In the genomic region with DNA sequence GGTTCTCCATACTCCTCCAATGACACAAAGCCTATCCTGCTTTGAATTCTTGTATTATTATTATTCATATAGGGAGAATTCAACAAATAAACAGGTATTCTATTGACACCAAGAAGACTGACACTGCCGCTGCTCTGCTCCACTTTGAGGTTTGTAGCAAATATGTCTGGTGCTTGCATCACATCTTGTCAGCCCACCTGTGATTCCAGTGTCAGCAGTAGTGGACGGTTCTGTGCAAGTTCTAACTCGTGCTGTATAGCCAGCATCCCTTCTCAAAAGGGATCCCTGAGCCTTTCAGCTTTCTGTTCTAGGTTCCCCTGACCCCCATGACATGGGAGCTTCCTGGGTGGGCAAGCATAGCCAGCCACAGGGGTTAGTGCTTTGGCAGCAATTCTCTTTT, we compare ENCODE assay signal across 25 cellular contexts.
DNase-seq lines count a peak whose midpoint lies in the region; ATAC-seq, FAIRE-seq and TF ChIP-seq lines count a peak whose summit lies in the region.
"Had no signal": no experiment of that assay in that cellular context is flagged by ENCODE, and none has a peak within 500 bp of the region (broad histone marks: within the 10 kb centered on the region; RNA-seq: fewer than 3 reads in every experiment).

No MANE protein-coding gene starts in this region.

- dilution Hi-C loops in mammary epithelial cell (cut with HindIII; ENCODE audit: low sequenced_read_pairs), result no loop called here

- H3K4me2 ChIP-seq in mammary epithelial cell (ENCODE audit: insufficient read depth, low read depth, low read length), result peak overlapping the region; percentile 46
- H3K4me2 ChIP-seq: BLaER1 had no signal

- CTCF ChIA-PET in mammary epithelial cell (lab: Charles Lee; ENCODE audit: low non-redundant PET), result no interaction called here

- H3K27ac ChIP-seq in mammary epithelial cell (ENCODE audit: insufficient read depth, low read depth, low read length) (no peak overlapping the region), foreskin keratinocyte (no peak overlapping the region)
- H3K27ac ChIP-seq: BLaER1 had no signal

- no peaks in the 10 kb centered on the region for H3K9me3 ChIP-seq in mammary epithelial cell (replicated peaks; ENCODE audit: insufficient read depth, low read length)
- H3K9me3 ChIP-seq: BE2C had no signal

- no peaks in the 10 kb centered on the region for H3K36me3 ChIP-seq in mammary epithelial cell (ENCODE audit: insufficient read depth, low read length)
- H3K36me3 ChIP-seq in bronchial epithelial cell (ENCODE audit: control insufficient read depth, insufficient read depth, low read length), result no peaks in the 10 kb centered on the region
- H3K36me3 ChIP-seq: BE2C, BLaER1 had no signal

- no peaks in the 10 kb centered on the region for H4K20me1 ChIP-seq in mammary epithelial cell (ENCODE audit: insufficient read depth, low read length)
- H4K20me1 ChIP-seq: BLaER1 had no signal

- H3K4me3 ChIP-seq in mammary epithelial cell (replicated peaks in 1 of 3; ENCODE audit: insufficient read depth in 1 of 3, low read depth in 2 of 3, low read length in 3 of 3) (no peak overlapping the region), bronchial epithelial cell (ENCODE audit: low read depth, low read length) (no peak overlapping the region)
- H3K4me3 ChIP-seq: BLaER1, GM12878 had no signal

- TF ChIP-seq CTCF in mammary epithelial cell (conservative IDR thresholded peaks at IDR 0.05 in 1 of 2, IDR thresholded peaks at IDR 0.05 in 1 of 2; ENCODE audit: extremely low read depth in 1 of 2, insufficient read depth in 1 of 2, low read depth in 1 of 2, low read length in 2 of 2), result no peak
- TF ChIP-seq CTCF in bronchial epithelial cell (IDR thresholded peaks at IDR 0.05; ENCODE audit: insufficient read depth, low read length, severe bottlenecking), result no peak
- no peak for TF ChIP-seq CTCF in foreskin keratinocyte (conservative IDR thresholded peaks at IDR 0.05)

- H3K27me3 ChIP-seq in mammary epithelial cell (ENCODE audit: insufficient read depth, low read length) (no peaks in the 10 kb centered on the region), bronchial epithelial cell (ENCODE audit: control insufficient read depth, insufficient read depth, low read length) (no peaks in the 10 kb centered on the region), foreskin keratinocyte (no peaks in the 10 kb centered on the region)
- H3K27me3 ChIP-seq: BE2C had no signal

- peak; percentile 43 for DNase-seq in mammary epithelial cell
- DNase-seq in bronchial epithelial cell (ENCODE audit: low read depth), result peak; percentile 77
- peak; percentile 32 to 52 for DNase-seq in foreskin keratinocyte
- no peak for DNase-seq in OCI-M2 (lab: John Stamatoyannopoulos, UW; ENCODE audit: unreplicated experiment)
- DNase-seq: 8988T; ACHN; BE2C; C1 segment of cervical spinal cord; CD4-positive, alpha-beta memory T cell; CD4-positive, CD25-positive, alpha-beta regulatory T cell; CD8-positive, alpha-beta memory T cell; COR-L47; DMS 273 treated with DMSO at 0.1 percent for 48 hours; DMS153; DMS53; DMS79; DND-41; EL; GDM1 had no signal

- no TSS peak for BruUV-seq in mammary epithelial cell (replicated peaks; lab: Mats Ljungman, UMichigan)

- intact Hi-C loops in mammary epithelial cell (cut with micrococcal nuclease), result no loop called here

- H3K4me1 ChIP-seq in mammary epithelial cell (ENCODE audit: insufficient read depth, low read length) (peaks cover 5% of the 10 kb centered on the region), foreskin keratinocyte (no peaks in the 10 kb centered on the region)
- H3K4me1 ChIP-seq: BE2C had no signal

- H3K79me2 ChIP-seq in mammary epithelial cell (ENCODE audit: insufficient read depth, low read length), result no peaks in the 10 kb centered on the region

- in situ Hi-C loops in mammary epithelial cell (cut with MboI; ENCODE audit: low sequenced_read_pairs in 2 of 2), result no loop called here

- no peak overlapping the region for H2AFZ ChIP-seq in mammary epithelial cell (ENCODE audit: low read depth, low read length)

- WGBS in mammary epithelial cell (ENCODE audit: low coverage, missing lambda C conversion rate), result 17% methylated on average over 3 of the region's 3 CpGs

- no peak for FAIRE-seq in bronchial epithelial cell (lab: Jason Lieb, UNC)
- FAIRE-seq: A204.1, GM12878, GM12892, GM18507 had no signal

- no peak for ATAC-seq in foreskin keratinocyte
- no peak for ATAC-seq in HG03520 (IDR thresholded peaks at IDR 0.05; ENCODE audit: unreplicated experiment)
- ATAC-seq: GM12878 had no signal

- no peak overlapping the region for H3K9ac ChIP-seq in mammary epithelial cell (ENCODE audit: insufficient read depth, low read length)
- H3K9ac ChIP-seq: BLaER1 had no signal
